Comparison of ENCODE assay signal across 1 cellular context in the genomic region with DNA sequence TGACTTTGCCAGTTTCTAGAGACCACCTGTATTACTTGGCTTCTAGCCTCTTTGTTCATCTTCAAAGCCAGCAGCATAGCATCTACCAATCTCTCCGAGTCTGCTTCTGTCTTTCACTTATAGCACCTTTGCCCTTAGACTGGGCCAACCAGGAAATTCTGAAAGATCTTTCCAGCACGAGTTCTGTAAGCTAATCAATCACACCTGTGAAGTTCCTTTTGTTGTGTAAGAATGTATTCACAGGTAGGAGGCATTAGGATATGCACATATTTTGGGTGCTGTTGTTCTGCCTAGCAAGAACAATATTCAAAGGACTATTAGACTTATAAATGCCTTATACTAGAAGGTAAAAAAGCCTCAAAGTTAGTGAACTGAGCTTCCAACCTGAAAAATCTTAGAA.
TF ChIP-seq lines count a peak whose summit lies in the region.

No MANE protein-coding gene starts in this region.

TF ChIP-seq in GM23338, 12 proteins besides CTCF, POLR2A, EP300 and RAD21 (continued from another document):
- TF ChIP-seq, protein P1, sequence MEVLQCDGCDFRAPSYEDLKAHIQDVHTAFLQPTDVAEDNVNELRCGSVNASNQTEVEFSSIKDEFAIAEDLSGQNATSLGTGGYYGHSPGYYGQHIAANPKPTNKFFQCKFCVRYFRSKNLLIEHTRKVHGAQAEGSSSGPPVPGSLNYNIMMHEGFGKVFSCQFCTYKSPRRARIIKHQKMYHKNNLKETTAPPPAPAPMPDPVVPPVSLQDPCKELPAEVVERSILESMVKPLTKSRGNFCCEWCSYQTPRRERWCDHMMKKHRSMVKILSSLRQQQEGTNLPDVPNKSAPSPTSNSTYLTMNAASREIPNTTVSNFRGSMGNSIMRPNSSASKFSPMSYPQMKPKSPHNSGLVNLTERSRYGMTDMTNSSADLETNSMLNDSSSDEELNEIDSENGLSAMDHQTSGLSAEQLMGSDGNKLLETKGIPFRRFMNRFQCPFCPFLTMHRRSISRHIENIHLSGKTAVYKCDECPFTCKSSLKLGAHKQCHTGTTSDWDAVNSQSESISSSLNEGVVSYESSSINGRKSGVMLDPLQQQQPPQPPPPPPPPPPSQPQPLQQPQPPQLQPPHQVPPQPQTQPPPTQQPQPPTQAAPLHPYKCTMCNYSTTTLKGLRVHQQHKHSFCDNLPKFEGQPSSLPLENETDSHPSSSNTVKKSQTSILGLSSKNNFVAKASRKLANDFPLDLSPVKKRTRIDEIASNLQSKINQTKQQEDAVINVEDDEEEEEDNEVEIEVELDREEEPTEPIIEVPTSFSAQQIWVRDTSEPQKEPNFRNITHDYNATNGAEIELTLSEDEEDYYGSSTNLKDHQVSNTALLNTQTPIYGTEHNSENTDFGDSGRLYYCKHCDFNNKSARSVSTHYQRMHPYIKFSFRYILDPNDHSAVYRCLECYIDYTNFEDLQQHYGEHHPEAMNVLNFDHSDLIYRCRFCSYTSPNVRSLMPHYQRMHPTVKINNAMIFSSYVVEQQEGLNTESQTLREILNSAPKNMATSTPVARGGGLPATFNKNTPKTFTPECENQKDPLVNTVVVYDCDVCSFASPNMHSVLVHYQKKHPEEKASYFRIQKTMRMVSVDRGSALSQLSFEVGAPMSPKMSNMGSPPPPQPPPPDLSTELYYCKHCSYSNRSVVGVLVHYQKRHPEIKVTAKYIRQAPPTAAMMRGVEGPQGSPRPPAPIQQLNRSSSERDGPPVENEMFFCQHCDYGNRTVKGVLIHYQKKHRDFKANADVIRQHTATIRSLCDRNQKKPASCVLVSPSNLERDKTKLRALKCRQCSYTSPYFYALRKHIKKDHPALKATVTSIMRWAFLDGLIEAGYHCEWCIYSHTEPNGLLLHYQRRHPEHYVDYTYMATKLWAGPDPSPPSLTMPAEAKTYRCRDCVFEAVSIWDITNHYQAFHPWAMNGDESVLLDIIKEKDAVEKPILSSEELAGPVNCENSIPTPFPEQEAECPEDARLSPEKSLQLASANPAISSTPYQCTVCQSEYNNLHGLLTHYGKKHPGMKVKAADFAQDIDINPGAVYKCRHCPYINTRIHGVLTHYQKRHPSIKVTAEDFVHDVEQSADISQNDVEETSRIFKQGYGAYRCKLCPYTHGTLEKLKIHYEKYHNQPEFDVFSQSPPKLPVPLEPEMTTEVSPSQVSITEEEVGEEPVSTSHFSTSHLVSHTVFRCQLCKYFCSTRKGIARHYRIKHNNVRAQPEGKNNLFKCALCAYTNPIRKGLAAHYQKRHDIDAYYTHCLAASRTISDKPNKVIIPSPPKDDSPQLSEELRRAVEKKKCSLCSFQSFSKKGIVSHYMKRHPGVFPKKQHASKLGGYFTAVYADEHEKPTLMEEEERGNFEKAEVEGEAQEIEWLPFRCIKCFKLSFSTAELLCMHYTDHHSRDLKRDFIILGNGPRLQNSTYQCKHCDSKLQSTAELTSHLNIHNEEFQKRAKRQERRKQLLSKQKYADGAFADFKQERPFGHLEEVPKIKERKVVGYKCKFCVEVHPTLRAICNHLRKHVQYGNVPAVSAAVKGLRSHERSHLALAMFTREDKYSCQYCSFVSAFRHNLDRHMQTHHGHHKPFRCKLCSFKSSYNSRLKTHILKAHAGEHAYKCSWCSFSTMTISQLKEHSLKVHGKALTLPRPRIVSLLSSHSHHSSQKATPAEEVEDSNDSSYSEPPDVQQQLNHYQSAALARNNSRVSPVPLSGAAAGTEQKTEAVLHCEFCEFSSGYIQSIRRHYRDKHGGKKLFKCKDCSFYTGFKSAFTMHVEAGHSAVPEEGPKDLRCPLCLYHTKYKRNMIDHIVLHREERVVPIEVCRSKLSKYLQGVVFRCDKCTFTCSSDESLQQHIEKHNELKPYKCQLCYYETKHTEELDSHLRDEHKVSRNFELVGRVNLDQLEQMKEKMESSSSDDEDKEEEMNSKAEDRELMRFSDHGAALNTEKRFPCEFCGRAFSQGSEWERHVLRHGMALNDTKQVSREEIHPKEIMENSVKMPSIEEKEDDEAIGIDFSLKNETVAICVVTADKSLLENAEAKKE (CRISPR knock-in tag; IDR thresholded peaks at IDR 0.05) = peak; percentile 86
- TF ChIP-seq ZNF114 (CRISPR knock-in tag; IDR thresholded peaks at IDR 0.05) = no peak
